ENCODE assay signal across 8 cellular contexts in the genomic region with DNA sequence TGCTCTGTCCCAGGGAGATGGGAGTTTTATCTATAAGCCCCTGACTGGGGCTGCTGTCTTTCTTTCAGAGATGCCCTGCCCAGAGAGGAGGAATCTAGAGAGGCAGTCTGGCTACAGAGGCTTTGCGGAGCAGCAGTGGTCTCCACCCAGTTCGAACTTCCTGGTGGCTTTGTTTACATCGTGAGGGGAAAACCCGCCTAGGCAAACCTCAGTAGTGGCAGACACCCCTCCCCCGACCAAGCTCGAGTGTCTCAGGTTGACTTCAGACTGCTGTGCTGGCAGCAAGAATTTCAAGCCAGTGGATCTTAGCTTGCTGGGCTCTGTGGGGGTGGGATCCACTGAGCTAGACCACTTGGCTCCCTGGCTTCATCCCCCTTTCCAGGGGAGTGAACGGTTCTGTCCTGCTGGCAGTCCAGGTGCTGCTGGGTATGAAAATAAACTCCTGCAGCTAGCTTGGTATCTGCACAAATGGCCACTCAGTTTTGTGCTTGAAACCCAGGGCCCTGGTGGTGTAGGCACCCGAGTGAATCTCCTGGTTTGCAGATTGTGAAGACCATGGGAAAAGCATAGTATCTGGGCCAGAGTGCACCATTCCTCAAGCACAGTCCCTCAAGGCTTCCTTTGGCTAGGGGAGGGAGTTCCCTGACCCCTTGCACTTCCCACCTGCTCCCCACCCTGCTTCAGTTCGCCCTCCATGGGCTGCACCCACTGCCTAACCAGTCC. TPM values are rescaled to one million over a fixed set of nuclear protein-coding genes. Genes with fewer than 3 reads are reported as not detected.
DNase-seq lines count a peak whose midpoint lies in the region; ATAC-seq, FAIRE-seq and TF ChIP-seq lines count a peak whose summit lies in the region.
"Not testable (repeated sequence)": the region's sequence is repeated elsewhere in the genome, so short reads cannot be mapped to it uniquely, and the experiment has no call there.

No MANE protein-coding gene starts in this region.

- not testable (repeated sequence) for H3K4me3 ChIP-seq in GM06990 (replicated peaks; ENCODE audit: low read depth, low read length); GM12878

- DNase-seq in GM06990 (ENCODE audit: extremely low read depth, insufficient read length) (peak; percentile 24), T-helper 2 cell (peak in 3 of 5 experiments; percentile 12 to 91 (median 61)), natural killer cell (peak; percentile 59)
- DNase-seq in activated CD8-positive, alpha-beta memory T cell treated with anti-CD3 and anti-CD28 coated beads, Interleukin-2, amount 50 U/mL, for 1 hour (ENCODE audit: extremely low read depth) = peak; percentile 11
- not testable (repeated sequence) for DNase-seq in GM12878 (ENCODE audit: low read depth, low spot score)
- peak; percentile 45 for DNase-seq in stimulated activated CD8-positive, alpha-beta memory T cell treated with anti-CD3 and anti-CD28 coated beads, Interleukin-4, amount 100 ng/mL, for 48 hours

- TF ChIP-seq CTCF in GM06990 (IDR thresholded peaks at IDR 0.05; ENCODE audit: insufficient read depth, low read length, poor library complexity, severe bottlenecking); GM12878 (IDR thresholded peaks at IDR 0.05 in 2 of 3, conservative IDR thresholded peaks at IDR 0.05 in 1 of 3; ENCODE audit: control insufficient read depth in 2 of 3, extremely low read depth in 1 of 3, insufficient read depth in 1 of 3, low read depth in 3 of 3, low read length in 3 of 3); natural killer cell (IDR thresholded peaks at IDR 0.05): not testable (repeated sequence)

- not testable (repeated sequence) for TF ChIP-seq RAD21 in GM12878 (IDR thresholded peaks at IDR 0.05; ENCODE audit: insufficient read depth, low read depth, low read length)

- peaks cover 36% of the 10 kb centered on the region for H3K36me3 Mint-ChIP-seq in natural killer cell

- H3K27me3 Mint-ChIP-seq in natural killer cell (ENCODE audit: low read depth in 2 of 2) = not testable (repeated sequence)

- H4K20me1 ChIP-seq in GM12878 (ENCODE audit: control insufficient read depth, insufficient read depth) = not testable (repeated sequence)

- CTCF ChIA-PET in GM12878 (lab: Yijun Ruan, JAX) = not testable (repeated sequence)

- not testable (repeated sequence) for FAIRE-seq in GM12878 (lab: Jason Lieb, UNC)

- H3K79me2 ChIP-seq in GM12878 (ENCODE audit: control insufficient read depth, insufficient read depth, low read length) = not testable (repeated sequence)

- H2AFZ ChIP-seq in GM12878 (ENCODE audit: control insufficient read depth, low read depth, low read length) = not testable (repeated sequence)

- SMC1A ChIA-PET in GM12878 (lab: Charles Lee; ENCODE audit: uncharacterized antibody, unreplicated experiment) = interaction anchor here (1.2 kb wide), 1 partner anchor 13 kb away, joined by 4 read pairs; no protein-coding TSS in a partner anchor

- not testable (repeated sequence) for H3K36me3 ChIP-seq in GM06990 (ENCODE audit: control insufficient read depth, insufficient read depth, low read length); GM12878 (ENCODE audit: control insufficient read depth in 2 of 2, insufficient read depth in 2 of 2, low read length in 1 of 2)

- H3K4me2 ChIP-seq in GM12878 (ENCODE audit: control insufficient read depth, insufficient read depth) = not testable (repeated sequence)

- peaks cover 16 to 22% of the 10 kb centered on the region in 2 donors for H3K9me3 Mint-ChIP-seq in natural killer cell

- H3K27ac Mint-ChIP-seq in natural killer cell = peak overlapping the region; percentile 52 to 83

- WGBS in GM12878 (ENCODE audit: insufficient coverage, insufficient replicate concordance, low lambda C conversion rate, missing lambda C conversion rate) = 3% methylated on average over 9 of the region's 9 CpGs

- peak; percentile 67 for ATAC-seq in GM21717 (IDR thresholded peaks at IDR 0.05; ENCODE audit: unreplicated experiment)
- ATAC-seq in HG03432 (IDR thresholded peaks at IDR 0.05; ENCODE audit: unreplicated experiment) = peak; percentile 80
- peak; percentile 67 for ATAC-seq in GM12878
- ATAC-seq in natural killer cell = peak; percentile 96 to 100 (median 99)

- not testable (repeated sequence) for TF ChIP-seq POLR2A in GM12878 (IDR thresholded peaks at IDR 0.05; ENCODE audit: low read depth, low read length)

- not testable (repeated sequence) for H3K9ac ChIP-seq in GM12878 (ENCODE audit: control insufficient read depth, insufficient read depth, low read length)

- in situ Hi-C loops in GM12878 (cut with MboI) = not testable (repeated sequence)

- not testable (repeated sequence) for H3K27me3 ChIP-seq in GM06990 (replicated peaks; ENCODE audit: control insufficient read depth, insufficient read depth, low read length); GM12878 (replicated peaks in 1 of 2; ENCODE audit: control insufficient read depth in 2 of 2, insufficient read depth in 2 of 2, low read length in 1 of 2)

- BruUV-seq in GM12878 (replicated peaks; lab: Mats Ljungman, UMichigan) = not testable (repeated sequence)

- POLR2A ChIA-PET in GM12878 (lab: Charles Lee) = interaction anchor here (0.6 kb wide), 1 partner anchor 44 kb away, joined by 3 read pairs; no protein-coding TSS in a partner anchor

- not testable (repeated sequence) for H3K27ac ChIP-seq in GM12878 (ENCODE audit: control insufficient read depth, insufficient read depth)

- TF ChIP-seq EP300 in GM12878 (IDR thresholded peaks at IDR 0.05; ENCODE audit: borderline replicate concordance in 1 of 2, control insufficient read depth in 1 of 2, low read depth in 2 of 2, low read length in 2 of 2) = not testable (repeated sequence)

- not testable (repeated sequence) for H3K9me3 ChIP-seq in GM12878 (replicated peaks; ENCODE audit: control insufficient read depth, insufficient read depth, low read length)

- H3K4me1 Mint-ChIP-seq in natural killer cell = peaks cover 36 to 39% of the 10 kb centered on the region in 2 donors

- H3K4me1 ChIP-seq in GM12878 (ENCODE audit: control insufficient read depth, insufficient read depth, low read length) = not testable (repeated sequence)

- intact Hi-C loops in GM12878 (cut with micrococcal nuclease; ENCODE audit: unreplicated experiment); natural killer cell (cut with micrococcal nuclease): not testable (repeated sequence)

- peak overlapping the region; percentile 69 for H3K4me3 Mint-ChIP-seq in natural killer cell

- RAD21 ChIA-PET in GM12878 (lab: Charles Lee; ENCODE audit: unreplicated experiment) = interaction anchor here (0.7 kb wide), 1 partner anchor 198 kb away, joined by 3 read pairs; no protein-coding TSS in a partner anchor

RNA-seq across cellular contexts. Expression of a gene that starts 15.3 kb away (rescaled TPM):
- total RNA-seq in GM12878 (2013; cell fraction: nucleolus; rRNA removed) = 12.5 and 13.2 TPM in 2 replicates
- total RNA-seq in GM12878 (2014; rRNA removed) (0.22 and 0.23 TPM in 2 replicates), GM12878 (2014; rRNA removed; fragmentation: Illumina TruSeq; extraction: Trizol) (0.32 and 0.36 TPM in 2 replicates), GM12878 (2021) (0.31 and 0.56 TPM in 2 replicates), natural killer cell (not detected)
- polyA plus RNA-seq in GM12878 (2011; ENCODE audit: low read depth) = 0.34 TPM
- polyA plus RNA-seq in GM12878 (2011; rRNA removed) (3.7 and 5.8 TPM in 2 replicates), GM12878 (2014; fragmentation: Illumina TruSeq; extraction: Trizol) (0.22 and 0.34 TPM in 2 replicates), GM12878 (2014; fragmentation: Nextera tagmentation; extraction: Ambion mirVana) (under 1 TPM; 0.11 to 0.37 TPM), GM12878 (2014; rRNA removed) (0.14 and 0.30 TPM in 2 replicates), GM12878 (2016; fragmentation: Nextera tagmentation; extraction: Ambion mirVana) (under 1 TPM; 0.04 to 0.16 TPM)
- 1.0 and 1.4 TPM in 2 replicates for polyA plus RNA-seq in GM12878 (2011; cell fraction: cytosol; rRNA removed)
- polyA plus RNA-seq in GM12878 (2011; cell fraction: nucleus; rRNA removed) = 6.0 and 6.2 TPM in 2 replicates
- 0.51 TPM in 2 replicates for polyA plus RNA-seq in GM12878 (2012)
- polyA minus RNA-seq in GM12878 (2011; rRNA and poly(A)+ RNA removed) = 4.2 and 4.8 TPM in 2 replicates
- polyA minus RNA-seq in GM12878 (2011; cell fraction: cytosol; rRNA and poly(A)+ RNA removed) = 1.6 and 2.5 TPM in 2 replicates
- polyA minus RNA-seq in GM12878 (2011; cell fraction: nucleus; rRNA and poly(A)+ RNA removed) = 3.9 and 4.3 TPM in 2 replicates
